Comparison of ENCODE assay signal across 36 cellular contexts in the genomic region with DNA sequence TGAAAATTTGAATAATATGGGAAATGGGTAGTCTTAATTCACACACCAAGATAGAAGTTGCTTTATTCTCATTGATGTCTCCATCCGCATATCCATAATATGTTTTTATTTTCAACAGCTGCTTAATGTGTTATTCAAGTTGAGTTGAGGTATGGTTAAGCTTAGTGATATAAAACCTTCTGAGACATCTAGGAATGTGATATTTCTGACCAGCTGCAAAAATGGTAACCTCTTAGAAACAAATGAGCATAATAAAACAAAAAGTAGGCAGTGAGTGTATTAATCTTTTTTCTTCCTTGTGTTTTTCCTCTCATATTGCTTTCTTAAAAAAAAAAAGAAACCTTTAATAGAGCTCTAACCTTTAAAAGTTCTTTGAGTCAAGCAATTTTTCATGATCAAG.
"Had no signal": no experiment of that assay in that cellular context is flagged by ENCODE, and none has a peak within 500 bp of the region (broad histone marks: within the 10 kb centered on the region; RNA-seq: fewer than 3 reads in every experiment).

No MANE protein-coding gene starts in this region.

- H3K36me3 Mint-ChIP-seq: activated CD4-positive, alpha-beta memory T cell treated with anti-CD3 and anti-CD28 coated beads for 36 hours; activated naive CD4-positive, alpha-beta T cell treated with anti-CD3 and anti-CD28 coated beads, Interleukin-2, amount 50 U/mL, for 24 hours; activated naive CD8-positive, alpha-beta T cell treated with anti-CD3 and anti-CD28 coated beads for 36 hours had no signal

- H3K27me3 ChIP-seq: adrenal gland, body of pancreas, esophagus muscularis mucosa, foreskin keratinocyte, gastrocnemius medialis had no signal

- H3K36me3 ChIP-seq: adrenal gland, esophagus muscularis mucosa, gastrocnemius medialis, WERI-Rb-1 had no signal

- H3K4me1 Mint-ChIP-seq: activated CD4-positive, alpha-beta T cell treated with anti-CD3 and anti-CD28 coated beads for 36 hours; activated CD4-positive, alpha-beta T cell treated with anti-CD3 and anti-CD28 coated beads, Interleukin-2, amount 10 ng/mL, durations not matched to agents 24 days and 14 days; activated CD8-positive, alpha-beta memory T cell treated with anti-CD3 and anti-CD28 coated beads, Interleukin-2, amount 10 ng/mL, durations not matched to agents 7 days and 5 days; activated naive CD4-positive, alpha-beta T cell treated with anti-CD3 and anti-CD28 coated beads, Interleukin-2, amount 50 U/mL, for 24 hours; activated naive CD8-positive, alpha-beta T cell treated with anti-CD3 and anti-CD28 coated beads for 36 hours; activated naive CD8-positive, alpha-beta T cell treated with anti-CD3 and anti-CD28 coated beads, Interleukin-2, amount 50 U/mL, for 24 hours; T-helper 17 cell had no signal

- H3K4me3 Mint-ChIP-seq: activated CD4-positive, alpha-beta memory T cell treated with anti-CD3 and anti-CD28 coated beads for 36 hours; activated CD4-positive, alpha-beta T cell treated with anti-CD3 and anti-CD28 coated beads for 36 hours; activated CD4-positive, alpha-beta T cell treated with anti-CD3 and anti-CD28 coated beads, Interleukin-2, amount 10 ng/mL, durations not matched to agents 24 days and 14 days; activated CD8-positive, alpha-beta memory T cell treated with anti-CD3 and anti-CD28 coated beads, Interleukin-2, amount 10 ng/mL, durations not matched to agents 7 days and 5 days; activated CD8-positive, alpha-beta T cell treated with anti-CD3 and anti-CD28 coated beads, Interleukin-2, amount 10 ng/mL, durations not matched to agents 7 days and 5 days; activated naive CD4-positive, alpha-beta T cell treated with anti-CD3 and anti-CD28 coated beads for 36 hours; activated naive CD4-positive, alpha-beta T cell treated with anti-CD3 and anti-CD28 coated beads, Interleukin-2, amount 50 U/mL, for 24 hours; activated naive CD8-positive, alpha-beta T cell treated with anti-CD3 and anti-CD28 coated beads for 36 hours; activated naive CD8-positive, alpha-beta T cell treated with anti-CD3 and anti-CD28 coated beads, Interleukin-2, amount 50 U/mL, for 24 hours; activated T-helper 1 cell treated with anti-CD3 and anti-CD28 coated beads, Interleukin-12 subunit alpha, Interleukin-12 subunit beta, Interleukin-2, Interleukin-4 antibody, amounts not matched to agents 30 ng/mL and 10 ng/mL and 1 ng/mL, durations not matched to agents 14 hours and 24 hours and 36 hours; effector memory CD8-positive, alpha-beta T cell; T-helper 17 cell; T-helper 2 cell treated with Interferon-gamma antibody and Interleukin-4, amounts not matched to agents 5 μg/mL and 100 μg/mL, for 36 hours had no signal

- H3K9me3 ChIP-seq: adrenal gland, body of pancreas had no signal

- DNase-seq: activated CD4-positive, alpha-beta memory T cell treated with anti-CD3 and anti-CD28 coated beads for 36 hours; activated CD4-positive, alpha-beta T cell treated with anti-CD3 and anti-CD28 coated beads for 36 hours; activated CD4-positive, alpha-beta T cell treated with anti-CD3 and anti-CD28 coated beads, Interleukin-2, amount 10 ng/mL, durations not matched to agents 24 days and 14 days; activated CD4-positive, CD25-positive, alpha-beta regulatory T cell; activated CD4-positive, CD25-positive, alpha-beta regulatory T cell treated with anti-CD3 and anti-CD28 coated beads, Interleukin-2, amount 50 U/mL, for 72 hours; activated CD8-positive, alpha-beta memory T cell treated with anti-CD3 and anti-CD28 coated beads, Interleukin-2, amount 10 ng/mL, durations not matched to agents 7 days and 5 days; activated CD8-positive, alpha-beta memory T cell treated with anti-CD3 and anti-CD28 coated beads, Interleukin-2, amount 50 U/mL, for 4 hours; activated CD8-positive, alpha-beta T cell treated with anti-CD3 and anti-CD28 coated beads, Interleukin-2, amount 10 ng/mL, durations not matched to agents 7 days and 5 days; activated effector memory CD4-positive, alpha-beta T cell treated with anti-CD3 and anti-CD28 coated beads, Interleukin-2, amount 50 U/mL, for 16 hours; activated naive CD4-positive, alpha-beta T cell treated with anti-CD3 and anti-CD28 coated beads for 36 hours; activated naive CD8-positive, alpha-beta T cell treated with anti-CD3 and anti-CD28 coated beads for 36 hours; activated naive CD8-positive, alpha-beta T cell treated with anti-CD3 and anti-CD28 coated beads, Interleukin-2, amount 50 U/mL, for 24 hours; activated T-cell treated with anti-CD3 and anti-CD28 coated beads, Interleukin-2, amount 50 U/mL, for 1 hour; activated T-cell treated with anti-CD3 and anti-CD28 coated beads, Interleukin-2, amount 50 U/mL, for 48 hours; adrenal gland; amygdala; aorta; body of pancreas; caudate nucleus; cortex of kidney; dermis blood vessel endothelial cell; effector CD4-positive, alpha-beta T cell; effector memory CD8-positive, alpha-beta T cell; erythroblast; foreskin keratinocyte; gastrocnemius medialis; glutamatergic neuron; T-helper 1 cell; T-helper 17 cell; T1000; WERI-Rb-1 had no signal

- H3K27ac Mint-ChIP-seq: activated CD4-positive, alpha-beta memory T cell treated with anti-CD3 and anti-CD28 coated beads for 36 hours; activated CD4-positive, alpha-beta T cell treated with anti-CD3 and anti-CD28 coated beads for 36 hours; activated CD4-positive, alpha-beta T cell treated with anti-CD3 and anti-CD28 coated beads, Interleukin-2, amount 10 ng/mL, durations not matched to agents 24 days and 14 days; activated CD8-positive, alpha-beta memory T cell treated with anti-CD3 and anti-CD28 coated beads, Interleukin-2, amount 10 ng/mL, durations not matched to agents 7 days and 5 days; activated CD8-positive, alpha-beta T cell treated with anti-CD3 and anti-CD28 coated beads, Interleukin-2, amount 10 ng/mL, durations not matched to agents 7 days and 5 days; activated naive CD4-positive, alpha-beta T cell treated with anti-CD3 and anti-CD28 coated beads for 36 hours; activated naive CD4-positive, alpha-beta T cell treated with anti-CD3 and anti-CD28 coated beads, Interleukin-2, amount 50 U/mL, for 24 hours; activated naive CD8-positive, alpha-beta T cell treated with anti-CD3 and anti-CD28 coated beads for 36 hours; activated naive CD8-positive, alpha-beta T cell treated with anti-CD3 and anti-CD28 coated beads, Interleukin-2, amount 50 U/mL, for 24 hours; activated T-helper 1 cell treated with anti-CD3 and anti-CD28 coated beads, Interleukin-12 subunit alpha, Interleukin-12 subunit beta, Interleukin-2, Interleukin-4 antibody, amounts not matched to agents 30 ng/mL and 10 ng/mL and 1 ng/mL, durations not matched to agents 14 hours and 24 hours and 36 hours; activated T-helper 2 cell treated with anti-CD3 and anti-CD28 coated beads, Interferon-gamma antibody, Interleukin-2, Interleukin-4, amounts not matched to agents 10 μg/mL and 5 μg/mL and 100 μg/mL, durations not matched to agents 14 hours and 24 hours and 36 hours; effector memory CD8-positive, alpha-beta T cell; T-helper 17 cell; T-helper 2 cell treated with Interferon-gamma antibody and Interleukin-4, amounts not matched to agents 5 μg/mL and 100 μg/mL, for 36 hours had no signal

- H3K27ac ChIP-seq: adrenal gland, body of pancreas, esophagus muscularis mucosa, foreskin keratinocyte, gastrocnemius medialis, WERI-Rb-1 had no signal

- H3K4me1 ChIP-seq: adrenal gland, body of pancreas, esophagus muscularis mucosa, foreskin keratinocyte, gastrocnemius medialis had no signal

- H3K9me3 Mint-ChIP-seq: activated CD4-positive, alpha-beta T cell treated with anti-CD3 and anti-CD28 coated beads, Interleukin-2, amount 10 ng/mL, durations not matched to agents 24 days and 14 days; effector memory CD8-positive, alpha-beta T cell had no signal

- ATAC-seq: activated CD4-positive, alpha-beta T cell treated with anti-CD3 and anti-CD28 coated beads for 36 hours; activated CD8-positive, alpha-beta memory T cell treated with anti-CD3 and anti-CD28 coated beads, Interleukin-2, amount 10 ng/mL, durations not matched to agents 7 days and 5 days; activated CD8-positive, alpha-beta T cell treated with anti-CD3 and anti-CD28 coated beads, Interleukin-2, amount 10 ng/mL, durations not matched to agents 7 days and 5 days; activated naive CD8-positive, alpha-beta T cell treated with anti-CD3 and anti-CD28 coated beads, Interleukin-2, amount 50 U/mL, for 24 hours; body of pancreas; effector memory CD8-positive, alpha-beta T cell; foreskin keratinocyte; gastrocnemius medialis; T-helper 17 cell had no signal

- H3K27me3 Mint-ChIP-seq: activated CD4-positive, alpha-beta memory T cell treated with anti-CD3 and anti-CD28 coated beads for 36 hours; activated CD4-positive, alpha-beta T cell treated with anti-CD3 and anti-CD28 coated beads, Interleukin-2, amount 10 ng/mL, durations not matched to agents 24 days and 14 days; activated CD8-positive, alpha-beta memory T cell treated with anti-CD3 and anti-CD28 coated beads, Interleukin-2, amount 10 ng/mL, durations not matched to agents 7 days and 5 days; activated naive CD8-positive, alpha-beta T cell treated with anti-CD3 and anti-CD28 coated beads for 36 hours; activated naive CD8-positive, alpha-beta T cell treated with anti-CD3 and anti-CD28 coated beads, Interleukin-2, amount 50 U/mL, for 24 hours; effector memory CD8-positive, alpha-beta T cell; T-helper 17 cell had no signal

- H3K4me3 ChIP-seq: adrenal gland, body of pancreas, esophagus muscularis mucosa, gastrocnemius medialis had no signal
